8 cellular contexts compared by ENCODE assay signal in genomic region chr11:318796-319464, GRCh38. TPM values are rescaled to one million over a fixed set of nuclear protein-coding genes. Genes with fewer than 3 reads are reported as not detected.
DNase-seq lines count a peak whose midpoint lies in the region; ATAC-seq and TF ChIP-seq lines count a peak whose summit lies in the region.
"Not testable (repeated sequence)": the region's sequence is repeated elsewhere in the genome, so short reads cannot be mapped to it uniquely, and the experiment has no call there.

No MANE protein-coding gene starts in this region.

- peak overlapping the region; percentile 94 for H3K4me3 Mint-ChIP-seq in activated naive CD8-positive, alpha-beta T cell

- WGBS in liver, result under 1% methylated on average over 23 of the region's 44 CpGs
- WGBS in transverse colon (ENCODE audit: low coverage in 1 of 2), 2 donors, result 4% methylated on average over 5 of the region's 44 CpGs; no CpG with 5 or more reads in 1 of the 2 donors

- not testable (repeated sequence) for DNase-seq in GM12865 (ENCODE audit: low read depth); RWPE2 (ENCODE audit: low spot score); epithelial cell of prostate (ENCODE audit: low read depth, low spot score); transverse colon
- peak; percentile 78 for DNase-seq in posterior vena cava (ENCODE audit: low spot score)

- H3K36me3 ChIP-seq in RWPE2 (ENCODE audit: low read depth), result peaks cover 17% of the 10 kb centered on the region
- not testable (repeated sequence) for H3K36me3 ChIP-seq in liver (ENCODE audit: control insufficient read depth in 4 of 4, insufficient read depth in 3 of 4, low read depth in 1 of 4, low read length in 3 of 4); transverse colon

- peak overlapping the region; percentile 49 for H3K4me3 ChIP-seq in GM12865 (ENCODE audit: low read depth, low read length)
- H3K4me3 ChIP-seq in RWPE2 (ENCODE audit: severe bottlenecking), result peak overlapping the region; percentile 51
- H3K4me3 ChIP-seq in liver (ENCODE audit: low read depth in 1 of 3, low read length in 3 of 3), result peak overlapping the region; percentile 41 to 96 (median 84)
- H3K4me3 ChIP-seq in transverse colon, result peak overlapping the region; percentile 39 to 69 (median 55)

- H3K27ac Mint-ChIP-seq in activated naive CD8-positive, alpha-beta T cell, result peak overlapping the region; percentile 100

- ATAC-seq in HG02852 (IDR thresholded peaks at IDR 0.05; ENCODE audit: unreplicated experiment) (peak; percentile 6), RWPE2 (ENCODE audit: low read depth) (peak; percentile 41)

- H3K27ac ChIP-seq in RWPE2 (ENCODE audit: poor library complexity, severe bottlenecking) (peak overlapping the region; percentile 89), epithelial cell of prostate (peak overlapping the region; percentile 84), liver (ENCODE audit: low read depth in 1 of 2, low read length in 2 of 2) (peak overlapping the region; percentile 98 to 99), transverse colon (peak overlapping the region; percentile 85 to 97 (median 94))

- H3K9me3 ChIP-seq in RWPE2 (ENCODE audit: severe bottlenecking); liver (ENCODE audit: control insufficient read depth in 4 of 4, low read length in 3 of 4); transverse colon: not testable (repeated sequence)

- peaks cover 20% of the 10 kb centered on the region for H3K4me1 ChIP-seq in RWPE2 (ENCODE audit: insufficient read depth, poor library complexity, severe bottlenecking)
- H3K4me1 ChIP-seq in liver (ENCODE audit: control insufficient read depth in 4 of 4, insufficient read depth in 4 of 4, low read length in 3 of 4), result peaks cover 0 to 25% (median 8%) of the 10 kb centered on the region in 4 donors
- H3K4me1 ChIP-seq in transverse colon, result peaks cover 4 to 36% (median 18%) of the 10 kb centered on the region in 4 donors

- not testable (repeated sequence) for H3K9me3 Mint-ChIP-seq in activated naive CD8-positive, alpha-beta T cell (ENCODE audit: low read depth)

- H3K9ac ChIP-seq in liver (ENCODE audit: low read depth in 1 of 2, low read length in 2 of 2), result peak overlapping the region in 1 of 2 donors; percentile 62

- not testable (repeated sequence) for TF ChIP-seq EP300 in transverse colon (IDR thresholded peaks at IDR 0.05; ENCODE audit: low read depth)

- not testable (repeated sequence) for TF ChIP-seq CTCF in GM12865 (IDR thresholded peaks at IDR 0.05; ENCODE audit: insufficient read depth, low read depth, low read length, missing control alignments); RWPE2 (IDR thresholded peaks at IDR 0.05; ENCODE audit: poor library complexity, severe bottlenecking); liver (IDR thresholded peaks at IDR 0.05; ENCODE audit: low read depth, low read length, missing input control); transverse colon (IDR thresholded peaks at IDR 0.05)

- not testable (repeated sequence) for TF ChIP-seq POLR2A in transverse colon (IDR thresholded peaks at IDR 0.05)

- H3K27me3 ChIP-seq in RWPE2 (ENCODE audit: insufficient read depth, poor library complexity, severe bottlenecking); liver (ENCODE audit: control insufficient read depth in 4 of 4, insufficient read depth in 4 of 4, low read length in 3 of 4): not testable (repeated sequence)
- H3K27me3 ChIP-seq in transverse colon, result peaks cover 12% of the 10 kb centered on the region

- H3K4me1 Mint-ChIP-seq in activated naive CD8-positive, alpha-beta T cell (ENCODE audit: low read depth), result peaks cover 35% of the 10 kb centered on the region

- not testable (repeated sequence) for TF ChIP-seq RAD21 in liver (IDR thresholded peaks at IDR 0.05)

- not testable (repeated sequence) for H3K36me3 Mint-ChIP-seq in activated naive CD8-positive, alpha-beta T cell

- in situ Hi-C loops in transverse colon (cut with MboI; ENCODE audit: low pct_ligation_motif_present in 1 of 4, low pct_unique_long_range_greater_than_20kb in 1 of 4, low sequenced_read_pairs in 3 of 4), result not testable (repeated sequence)

- intact Hi-C loops in posterior vena cava (cut with DNase I), result loop anchor here in 1 of 2 donors (5.0 kb wide), 1 partner anchor 33 kb away; no protein-coding TSS in a partner anchor
- intact Hi-C loops in transverse colon (cut with DNase I; ENCODE audit: low total_unique reads), result not testable (repeated sequence)

- not testable (repeated sequence) for H3K27me3 Mint-ChIP-seq in activated naive CD8-positive, alpha-beta T cell

RNA-seq across cellular contexts. Expression of gene IFITM3, which starts 1.7 kb away (rescaled TPM):
- total RNA-seq in liver (100 to 1,000 TPM in 1 of 2 donors, 10 to 100 TPM in 1; 48.6 to 105 TPM), posterior vena cava (1,000 to 10,000 TPM; 1,080 to 1,276 TPM), transverse colon (100 to 1,000 TPM in 3 of 4 donors, 10 to 100 TPM in 1; 88.2 to 139 (median 123) TPM)
- polyA plus RNA-seq in liver, result 1,000 to 10,000 TPM; 2,070 to 2,255 TPM

RNA-seq across cellular contexts. Expression of gene IFITM1, which starts 5.1 kb away (rescaled TPM):
- total RNA-seq in liver (10 to 100 TPM; 12.6 to 37.4 TPM), posterior vena cava (100 to 1,000 TPM; 205 to 275 TPM), transverse colon (100 to 1,000 TPM in 1 of 4 donors, 10 to 100 TPM in 3; 19.9 to 109 (median 60.5) TPM)
- polyA plus RNA-seq in liver, result 100 to 1,000 TPM in 1 of 2 donors, 10 to 100 TPM in 1; 96.0 to 113 TPM

RNA-seq across cellular contexts. Expression of gene IFITM2, which starts 11.3 kb away (rescaled TPM):
- total RNA-seq in liver (10 to 100 TPM in 1 of 2 donors, 1 to 10 TPM in 1; 8.5 to 49.0 TPM), posterior vena cava (100 to 1,000 TPM; 647 to 724 TPM), transverse colon (10 to 100 TPM; 19.1 to 78.6 (median 49.8) TPM)
- 1,000 to 10,000 TPM in 1 of 2 donors, 100 to 1,000 TPM in 1; 759 to 1,441 TPM for polyA plus RNA-seq in liver

RNA-seq across cellular contexts. Expression of gene IFITM5, which starts 19.6 kb away (rescaled TPM):
- total RNA-seq in liver (not detected), posterior vena cava (not detected), transverse colon (not detected)
- not detected for polyA plus RNA-seq in liver

RNA-seq across cellular contexts. Expression of gene PGGHG, which starts 30.0 kb away (rescaled TPM):
- total RNA-seq in liver, result 10 to 100 TPM in 1 of 2 donors, 1 to 10 TPM in 1; 1.3 to 11.4 TPM
- polyA plus RNA-seq in liver, result 1 to 10 TPM; 5.4 to 9.6 TPM
- 10 to 100 TPM; 18.8 to 20.7 TPM for total RNA-seq in posterior vena cava
- total RNA-seq in transverse colon, result 100 to 1,000 TPM in 1 of 4 donors, 10 to 100 TPM in 3; 15.4 to 117 (median 30.8) TPM

Comparison
In these comparisons a context has a peak if more than half of its experiments do, and no peak if none do; other contexts are left out.
1. RNA of gene IFITM3, which starts 1.7 kb away (total RNA-seq): 1,080 to 1,276 TPM in posterior vena cava; 88.2 to 139 TPM in transverse colon and 48.6 to 105 TPM in liver; every median in the first group is over 4 times any median in the second.
2. RNA of gene IFITM2, which starts 11.3 kb away (total RNA-seq): 647 to 724 TPM in posterior vena cava; 19.1 to 78.6 TPM in transverse colon and 8.5 to 49.0 TPM in liver; every median in the first group is over 4 times any median in the second.
3. Peak in every context shown above with its lines, with median percentiles within 50 percentile points of each other: H3K4me3 ChIP-seq and H3K27ac ChIP-seq.